ENCODE assay signal across 1 cellular context in the genomic region with DNA sequence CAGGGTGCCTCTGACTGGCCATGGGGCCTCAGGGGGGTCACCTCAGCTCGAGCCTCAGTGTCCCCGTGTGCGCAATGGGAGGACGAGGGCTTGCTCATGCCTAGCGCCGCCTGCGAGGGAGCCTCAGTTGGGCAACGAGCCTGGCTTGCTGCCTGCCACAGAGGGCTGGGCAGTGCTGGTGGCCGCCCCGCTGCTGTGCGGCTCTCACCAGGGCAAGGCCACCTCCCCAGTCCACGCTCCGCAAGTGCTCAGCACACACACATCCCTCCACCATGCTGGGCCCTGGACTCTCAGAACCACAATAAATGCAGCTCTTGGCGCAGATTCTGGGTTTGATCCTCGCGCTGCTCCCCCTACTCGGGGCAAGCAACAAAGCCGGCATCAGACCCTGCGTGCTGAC.
TF ChIP-seq lines count a peak whose summit lies in the region.

No MANE protein-coding gene starts in this region.

TF ChIP-seq in H1, 55 proteins besides CTCF, POLR2A, EP300 and RAD21:
- no peak for TF ChIP-seq RXRA (IDR thresholded peaks at IDR 0.05; ENCODE audit: insufficient read depth, low read depth, low read length)
- TF ChIP-seq HDAC2 (IDR thresholded peaks at IDR 0.05; ENCODE audit: borderline replicate concordance in 1 of 2, low read depth in 2 of 2, low read length in 2 of 2): no peak
- no peak for TF ChIP-seq NRF1 (IDR thresholded peaks at IDR 0.05; ENCODE audit: low read depth, low read length)
- TF ChIP-seq, protein P1, sequence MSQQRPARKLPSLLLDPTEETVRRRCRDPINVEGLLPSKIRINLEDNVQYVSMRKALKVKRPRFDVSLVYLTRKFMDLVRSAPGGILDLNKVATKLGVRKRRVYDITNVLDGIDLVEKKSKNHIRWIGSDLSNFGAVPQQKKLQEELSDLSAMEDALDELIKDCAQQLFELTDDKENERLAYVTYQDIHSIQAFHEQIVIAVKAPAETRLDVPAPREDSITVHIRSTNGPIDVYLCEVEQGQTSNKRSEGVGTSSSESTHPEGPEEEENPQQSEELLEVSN (IDR thresholded peaks at IDR 0.05): no peak
- no peak for TF ChIP-seq SRF (IDR thresholded peaks at IDR 0.05; ENCODE audit: low read depth, low read length)
- TF ChIP-seq, protein P2, sequence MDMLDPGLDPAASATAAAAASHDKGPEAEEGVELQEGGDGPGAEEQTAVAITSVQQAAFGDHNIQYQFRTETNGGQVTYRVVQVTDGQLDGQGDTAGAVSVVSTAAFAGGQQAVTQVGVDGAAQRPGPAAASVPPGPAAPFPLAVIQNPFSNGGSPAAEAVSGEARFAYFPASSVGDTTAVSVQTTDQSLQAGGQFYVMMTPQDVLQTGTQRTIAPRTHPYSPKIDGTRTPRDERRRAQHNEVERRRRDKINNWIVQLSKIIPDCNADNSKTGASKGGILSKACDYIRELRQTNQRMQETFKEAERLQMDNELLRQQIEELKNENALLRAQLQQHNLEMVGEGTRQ (IDR thresholded peaks at IDR 0.05; ENCODE audit: low read length): no peak
- TF ChIP-seq CEBPB (IDR thresholded peaks at IDR 0.05; ENCODE audit: low read depth, low read length): no peak
- no peak for TF ChIP-seq NANOG (IDR thresholded peaks at IDR 0.05; ENCODE audit: insufficient read depth, low read depth, low read length, poor library complexity, severe bottlenecking)
- TF ChIP-seq TAF1 (IDR thresholded peaks at IDR 0.05; ENCODE audit: low read depth, low read length): no peak
- TF ChIP-seq, protein P3, sequence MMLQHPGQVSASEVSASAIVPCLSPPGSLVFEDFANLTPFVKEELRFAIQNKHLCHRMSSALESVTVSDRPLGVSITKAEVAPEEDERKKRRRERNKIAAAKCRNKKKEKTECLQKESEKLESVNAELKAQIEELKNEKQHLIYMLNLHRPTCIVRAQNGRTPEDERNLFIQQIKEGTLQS (IDR thresholded peaks at IDR 0.05; ENCODE audit: insufficient read depth, low read depth, low read length): no peak
- no peak for TF ChIP-seq CHD2 (IDR thresholded peaks at IDR 0.05; ENCODE audit: low read length)
